21 cellular contexts compared by ENCODE assay signal in genomic region chr7:44455155-44455554, GRCh38.
"Had no signal": no experiment of that assay in that cellular context is flagged by ENCODE, and none has a peak within 500 bp of the region (broad histone marks: within the 10 kb centered on the region; RNA-seq: fewer than 3 reads in every experiment).

No MANE protein-coding gene starts in this region.

- H3K9me3 ChIP-seq: adrenal gland, SJSA1 had no signal

- H3K36me3 ChIP-seq: adrenal gland had no signal

- H3K27ac Mint-ChIP-seq: activated CD4-positive, alpha-beta T cell treated with anti-CD3 and anti-CD28 coated beads, Interleukin-2, amount 10 ng/mL, durations not matched to agents 7 days and 5 days; activated naive CD8-positive, alpha-beta T cell; T-helper 1 cell treated with Interleukin-12 subunit alpha and Interleukin-12 subunit beta and Interleukin-4 antibody, amounts not matched to agents 30 μg/mL and 1 μg/mL, for 36 hours had no signal

- H3K27ac ChIP-seq: adrenal gland, SJSA1 had no signal

- H3K27me3 Mint-ChIP-seq: activated CD4-positive, alpha-beta memory T cell treated with anti-CD3 and anti-CD28 coated beads, Interleukin-2, amount 10 ng/mL, durations not matched to agents 7 days and 5 days; activated CD4-positive, alpha-beta T cell treated with anti-CD3 and anti-CD28 coated beads, Interleukin-2, amount 10 ng/mL, durations not matched to agents 7 days and 5 days; activated naive CD8-positive, alpha-beta T cell had no signal

- H3K4me1 ChIP-seq: SJSA1 had no signal

- H3K9me3 Mint-ChIP-seq: activated CD4-positive, alpha-beta memory T cell treated with anti-CD3 and anti-CD28 coated beads, Interleukin-2, amount 10 ng/mL, durations not matched to agents 7 days and 5 days; activated CD4-positive, alpha-beta T cell treated with anti-CD3 and anti-CD28 coated beads, Interleukin-2, amount 10 ng/mL, durations not matched to agents 7 days and 5 days; T-helper 1 cell treated with Interleukin-12 subunit alpha and Interleukin-12 subunit beta and Interleukin-4 antibody, amounts not matched to agents 30 μg/mL and 1 μg/mL, for 36 hours had no signal

- H3K4me3 ChIP-seq: adrenal gland, SJSA1 had no signal

- DNase-seq: activated CD4-positive, alpha-beta memory T cell treated with anti-CD3 and anti-CD28 coated beads, Interleukin-2, amount 10 ng/mL, durations not matched to agents 7 days and 5 days; activated CD4-positive, alpha-beta T cell treated with anti-CD3 and anti-CD28 coated beads, Interleukin-2, amount 10 ng/mL, durations not matched to agents 7 days and 5 days; activated CD4-positive, CD25-positive, alpha-beta regulatory T cell treated with anti-CD3 and anti-CD28 coated beads, Interleukin-2, amount 50 U/mL, for 72 hours; activated CD8-positive, alpha-beta memory T cell treated with anti-CD3 and anti-CD28 coated beads, Interleukin-2, amount 50 U/mL, for 48 hours; activated effector memory CD4-positive, alpha-beta T cell treated with Interleukin-2 at 50 U/mL for 16 hours; activated T-cell treated with anti-CD3 and anti-CD28 coated beads, Interleukin-2, amount 50 U/mL, for 1 hour; adrenal gland; anterior cingulate cortex; cerebellar nuclear complex; NCI-H1105 treated with DMSO at 0.1 percent for 48 hours; NCI-H1436 treated with DMSO at 0.1 percent for 48 hours; NCI-H187; NCI-H2081; NCI-H446; NCI-H524; PC-3; SHP77 had no signal

- H3K27me3 ChIP-seq: adrenal gland, SJSA1 had no signal

- H3K4me3 Mint-ChIP-seq: activated CD4-positive, alpha-beta memory T cell treated with anti-CD3 and anti-CD28 coated beads, Interleukin-2, amount 10 ng/mL, durations not matched to agents 7 days and 5 days; activated CD4-positive, alpha-beta T cell treated with anti-CD3 and anti-CD28 coated beads, Interleukin-2, amount 10 ng/mL, durations not matched to agents 7 days and 5 days; activated naive CD8-positive, alpha-beta T cell; T-helper 1 cell treated with Interleukin-12 subunit alpha and Interleukin-12 subunit beta and Interleukin-4 antibody, amounts not matched to agents 30 μg/mL and 1 μg/mL, for 36 hours had no signal

- ATAC-seq: HepG2, PC-3 had no signal
